1 cellular context compared by ENCODE assay signal in the genomic region with DNA sequence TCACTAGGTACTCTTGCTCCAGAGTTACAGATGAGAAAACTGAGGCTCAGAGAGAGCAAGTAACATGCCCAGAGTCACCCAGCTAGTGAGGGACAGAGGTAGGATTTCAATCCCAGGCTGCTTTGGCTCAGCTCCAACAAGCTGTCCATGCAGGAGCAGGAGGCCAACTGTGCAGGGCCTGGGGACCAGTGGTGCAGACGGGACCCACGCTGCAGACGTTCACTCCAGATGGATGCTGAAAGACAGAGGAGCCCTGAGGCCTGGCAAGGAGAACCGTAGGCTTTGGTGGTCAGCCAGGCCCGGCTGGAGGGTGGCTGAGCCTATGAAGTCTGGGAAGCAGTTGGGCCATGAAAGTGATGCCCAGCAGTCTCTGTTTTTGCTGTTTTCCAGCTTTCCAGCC.
TF ChIP-seq lines count a peak whose summit lies in the region.

No MANE protein-coding gene starts in this region.

TF ChIP-seq in GM23338, 12 proteins besides CTCF, POLR2A, EP300 and RAD21:
- TF ChIP-seq, protein P1, sequence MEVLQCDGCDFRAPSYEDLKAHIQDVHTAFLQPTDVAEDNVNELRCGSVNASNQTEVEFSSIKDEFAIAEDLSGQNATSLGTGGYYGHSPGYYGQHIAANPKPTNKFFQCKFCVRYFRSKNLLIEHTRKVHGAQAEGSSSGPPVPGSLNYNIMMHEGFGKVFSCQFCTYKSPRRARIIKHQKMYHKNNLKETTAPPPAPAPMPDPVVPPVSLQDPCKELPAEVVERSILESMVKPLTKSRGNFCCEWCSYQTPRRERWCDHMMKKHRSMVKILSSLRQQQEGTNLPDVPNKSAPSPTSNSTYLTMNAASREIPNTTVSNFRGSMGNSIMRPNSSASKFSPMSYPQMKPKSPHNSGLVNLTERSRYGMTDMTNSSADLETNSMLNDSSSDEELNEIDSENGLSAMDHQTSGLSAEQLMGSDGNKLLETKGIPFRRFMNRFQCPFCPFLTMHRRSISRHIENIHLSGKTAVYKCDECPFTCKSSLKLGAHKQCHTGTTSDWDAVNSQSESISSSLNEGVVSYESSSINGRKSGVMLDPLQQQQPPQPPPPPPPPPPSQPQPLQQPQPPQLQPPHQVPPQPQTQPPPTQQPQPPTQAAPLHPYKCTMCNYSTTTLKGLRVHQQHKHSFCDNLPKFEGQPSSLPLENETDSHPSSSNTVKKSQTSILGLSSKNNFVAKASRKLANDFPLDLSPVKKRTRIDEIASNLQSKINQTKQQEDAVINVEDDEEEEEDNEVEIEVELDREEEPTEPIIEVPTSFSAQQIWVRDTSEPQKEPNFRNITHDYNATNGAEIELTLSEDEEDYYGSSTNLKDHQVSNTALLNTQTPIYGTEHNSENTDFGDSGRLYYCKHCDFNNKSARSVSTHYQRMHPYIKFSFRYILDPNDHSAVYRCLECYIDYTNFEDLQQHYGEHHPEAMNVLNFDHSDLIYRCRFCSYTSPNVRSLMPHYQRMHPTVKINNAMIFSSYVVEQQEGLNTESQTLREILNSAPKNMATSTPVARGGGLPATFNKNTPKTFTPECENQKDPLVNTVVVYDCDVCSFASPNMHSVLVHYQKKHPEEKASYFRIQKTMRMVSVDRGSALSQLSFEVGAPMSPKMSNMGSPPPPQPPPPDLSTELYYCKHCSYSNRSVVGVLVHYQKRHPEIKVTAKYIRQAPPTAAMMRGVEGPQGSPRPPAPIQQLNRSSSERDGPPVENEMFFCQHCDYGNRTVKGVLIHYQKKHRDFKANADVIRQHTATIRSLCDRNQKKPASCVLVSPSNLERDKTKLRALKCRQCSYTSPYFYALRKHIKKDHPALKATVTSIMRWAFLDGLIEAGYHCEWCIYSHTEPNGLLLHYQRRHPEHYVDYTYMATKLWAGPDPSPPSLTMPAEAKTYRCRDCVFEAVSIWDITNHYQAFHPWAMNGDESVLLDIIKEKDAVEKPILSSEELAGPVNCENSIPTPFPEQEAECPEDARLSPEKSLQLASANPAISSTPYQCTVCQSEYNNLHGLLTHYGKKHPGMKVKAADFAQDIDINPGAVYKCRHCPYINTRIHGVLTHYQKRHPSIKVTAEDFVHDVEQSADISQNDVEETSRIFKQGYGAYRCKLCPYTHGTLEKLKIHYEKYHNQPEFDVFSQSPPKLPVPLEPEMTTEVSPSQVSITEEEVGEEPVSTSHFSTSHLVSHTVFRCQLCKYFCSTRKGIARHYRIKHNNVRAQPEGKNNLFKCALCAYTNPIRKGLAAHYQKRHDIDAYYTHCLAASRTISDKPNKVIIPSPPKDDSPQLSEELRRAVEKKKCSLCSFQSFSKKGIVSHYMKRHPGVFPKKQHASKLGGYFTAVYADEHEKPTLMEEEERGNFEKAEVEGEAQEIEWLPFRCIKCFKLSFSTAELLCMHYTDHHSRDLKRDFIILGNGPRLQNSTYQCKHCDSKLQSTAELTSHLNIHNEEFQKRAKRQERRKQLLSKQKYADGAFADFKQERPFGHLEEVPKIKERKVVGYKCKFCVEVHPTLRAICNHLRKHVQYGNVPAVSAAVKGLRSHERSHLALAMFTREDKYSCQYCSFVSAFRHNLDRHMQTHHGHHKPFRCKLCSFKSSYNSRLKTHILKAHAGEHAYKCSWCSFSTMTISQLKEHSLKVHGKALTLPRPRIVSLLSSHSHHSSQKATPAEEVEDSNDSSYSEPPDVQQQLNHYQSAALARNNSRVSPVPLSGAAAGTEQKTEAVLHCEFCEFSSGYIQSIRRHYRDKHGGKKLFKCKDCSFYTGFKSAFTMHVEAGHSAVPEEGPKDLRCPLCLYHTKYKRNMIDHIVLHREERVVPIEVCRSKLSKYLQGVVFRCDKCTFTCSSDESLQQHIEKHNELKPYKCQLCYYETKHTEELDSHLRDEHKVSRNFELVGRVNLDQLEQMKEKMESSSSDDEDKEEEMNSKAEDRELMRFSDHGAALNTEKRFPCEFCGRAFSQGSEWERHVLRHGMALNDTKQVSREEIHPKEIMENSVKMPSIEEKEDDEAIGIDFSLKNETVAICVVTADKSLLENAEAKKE (CRISPR knock-in tag; IDR thresholded peaks at IDR 0.05): no peak
- TF ChIP-seq ZNF114 (CRISPR knock-in tag; IDR thresholded peaks at IDR 0.05) (no peak), NANOG (IDR thresholded peaks at IDR 0.05; ENCODE audit: borderline replicate concordance) (no peak), STAT1 (IDR thresholded peaks at IDR 0.05; ENCODE audit: unreplicated experiment) (no peak), ZNF331 (CRISPR knock-in tag; IDR thresholded peaks at IDR 0.05; ENCODE audit: low read depth) (no peak), JUNB (IDR thresholded peaks at IDR 0.05; ENCODE audit: unreplicated experiment) (no peak), EZH2 (IDR thresholded peaks at IDR 0.05; ENCODE audit: low read depth, unreplicated experiment) (no peak), CREB1 (CRISPR knock-in tag; IDR thresholded peaks at IDR 0.05; ENCODE audit: low read depth) (no peak), ETS1 (IDR thresholded peaks at IDR 0.05) (no peak), EZH2phosphoT487 (IDR thresholded peaks at IDR 0.05; ENCODE audit: unreplicated experiment) (no peak)
- TF ChIP-seq, protein P2, sequence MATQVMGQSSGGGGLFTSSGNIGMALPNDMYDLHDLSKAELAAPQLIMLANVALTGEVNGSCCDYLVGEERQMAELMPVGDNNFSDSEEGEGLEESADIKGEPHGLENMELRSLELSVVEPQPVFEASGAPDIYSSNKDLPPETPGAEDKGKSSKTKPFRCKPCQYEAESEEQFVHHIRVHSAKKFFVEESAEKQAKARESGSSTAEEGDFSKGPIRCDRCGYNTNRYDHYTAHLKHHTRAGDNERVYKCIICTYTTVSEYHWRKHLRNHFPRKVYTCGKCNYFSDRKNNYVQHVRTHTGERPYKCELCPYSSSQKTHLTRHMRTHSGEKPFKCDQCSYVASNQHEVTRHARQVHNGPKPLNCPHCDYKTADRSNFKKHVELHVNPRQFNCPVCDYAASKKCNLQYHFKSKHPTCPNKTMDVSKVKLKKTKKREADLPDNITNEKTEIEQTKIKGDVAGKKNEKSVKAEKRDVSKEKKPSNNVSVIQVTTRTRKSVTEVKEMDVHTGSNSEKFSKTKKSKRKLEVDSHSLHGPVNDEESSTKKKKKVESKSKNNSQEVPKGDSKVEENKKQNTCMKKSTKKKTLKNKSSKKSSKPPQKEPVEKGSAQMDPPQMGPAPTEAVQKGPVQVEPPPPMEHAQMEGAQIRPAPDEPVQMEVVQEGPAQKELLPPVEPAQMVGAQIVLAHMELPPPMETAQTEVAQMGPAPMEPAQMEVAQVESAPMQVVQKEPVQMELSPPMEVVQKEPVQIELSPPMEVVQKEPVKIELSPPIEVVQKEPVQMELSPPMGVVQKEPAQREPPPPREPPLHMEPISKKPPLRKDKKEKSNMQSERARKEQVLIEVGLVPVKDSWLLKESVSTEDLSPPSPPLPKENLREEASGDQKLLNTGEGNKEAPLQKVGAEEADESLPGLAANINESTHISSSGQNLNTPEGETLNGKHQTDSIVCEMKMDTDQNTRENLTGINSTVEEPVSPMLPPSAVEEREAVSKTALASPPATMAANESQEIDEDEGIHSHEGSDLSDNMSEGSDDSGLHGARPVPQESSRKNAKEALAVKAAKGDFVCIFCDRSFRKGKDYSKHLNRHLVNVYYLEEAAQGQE (IDR thresholded peaks at IDR 0.05; ENCODE audit: unreplicated experiment): no peak
